In genomic region chr1:223712184-223712855, GRCh38 we compare ENCODE assay signal across 8 cellular contexts. TPM values are rescaled to one million over a fixed set of nuclear protein-coding genes. Genes with fewer than 3 reads are reported as not detected.
DNase-seq lines count a peak whose midpoint lies in the region; ATAC-seq and TF ChIP-seq lines count a peak whose summit lies in the region.

CAPN2 (plus strand) TSS chr1:223712539; CDS start chr1:223712641, 102 bp downstream.

- peaks cover 26% of the 10 kb centered on the region for H3K36me3 ChIP-seq in PC-3 (ENCODE audit: low read depth, low read length)
- H3K36me3 ChIP-seq in fibroblast of lung (ENCODE audit: control insufficient read depth, insufficient read depth, low read length) = peaks cover 7% of the 10 kb centered on the region
- peaks cover 5% of the 10 kb centered on the region in 2 donors for H3K36me3 ChIP-seq in muscle layer of duodenum (ENCODE audit: control insufficient read depth in 1 of 2, insufficient read depth in 2 of 2, low read length in 2 of 2)

- peak within 1 kb of the TSS; percentile 87 for H3K4me2 ChIP-seq in PC-3 (ENCODE audit: low read length)
- H3K4me2 ChIP-seq in fibroblast of lung (ENCODE audit: extremely low read depth, insufficient read depth, low read length) = peak within 1 kb of the TSS; percentile 100

- CTCF ChIA-PET in PC-3 (lab: Charles Lee) = interaction anchor here (1.2 kb wide), 1 partner anchor 21 kb away, joined by 4 read pairs; no protein-coding TSS in a partner anchor

- H3K4me3 Mint-ChIP-seq in CD14-positive monocyte = peak within 1 kb of the TSS; percentile 96
- H3K4me3 Mint-ChIP-seq in activated T-helper 17 cell treated with anti-CD3 and anti-CD28 coated beads, Interleukin-2, amount 50 U/mL, for 72 hours = peak within 1 kb of the TSS; percentile 69

- peaks cover 32% of the 10 kb centered on the region for H4K20me1 ChIP-seq in PC-3 (ENCODE audit: low read length)
- H4K20me1 ChIP-seq in fibroblast of lung (ENCODE audit: control insufficient read depth, extremely low read depth, insufficient read depth, low read length) = no peaks in the 10 kb centered on the region

- H3K27me3 ChIP-seq in PC-3 (ENCODE audit: low read length) = no peaks in the 10 kb centered on the region
- H3K27me3 ChIP-seq in fibroblast of lung (ENCODE audit: control insufficient read depth, insufficient read depth, low read length) = no peaks in the 10 kb centered on the region
- H3K27me3 ChIP-seq in muscle layer of duodenum (ENCODE audit: low read depth, low read length) = no peaks in the 10 kb centered on the region

- POLR2A ChIA-PET in PC-3 (lab: Charles Lee; ENCODE audit: unreplicated experiment) = interaction anchor here (2.2 kb wide), 1 partner anchor 11 kb away, joined by 14 read pairs; no protein-coding TSS in a partner anchor

- peaks cover 49% of the 10 kb centered on the region for H3K4me1 Mint-ChIP-seq in CD14-positive monocyte
- peaks cover 42% of the 10 kb centered on the region for H3K4me1 Mint-ChIP-seq in activated T-helper 17 cell treated with anti-CD3 and anti-CD28 coated beads, Interleukin-2, amount 50 U/mL, for 72 hours

- BruUV-seq in PC-3 (replicated peaks; lab: Mats Ljungman, UMichigan) = no TSS peak

- peaks cover 0 to 11% (median 8%) of the 10 kb centered on the region in 3 donors for H3K27me3 Mint-ChIP-seq in CD14-positive monocyte (ENCODE audit: low read depth in 3 of 3)
- no peaks in the 10 kb centered on the region for H3K27me3 Mint-ChIP-seq in activated T-helper 17 cell treated with anti-CD3 and anti-CD28 coated beads, Interleukin-2, amount 50 U/mL, for 72 hours

- H3K9me3 ChIP-seq in PC-3 (ENCODE audit: low read length) = no peaks in the 10 kb centered on the region
- H3K9me3 ChIP-seq in fibroblast of lung (ENCODE audit: control insufficient read depth, insufficient read depth, low read depth, low read length) = no peaks in the 10 kb centered on the region
- no peaks in the 10 kb centered on the region for H3K9me3 ChIP-seq in muscle layer of duodenum (ENCODE audit: control insufficient read depth in 1 of 2, low read length in 2 of 2)

- H3K9me2 ChIP-seq in PC-3 (replicated peaks; ENCODE audit: low read length) = no peaks in the 10 kb centered on the region

- H3K9ac ChIP-seq in PC-3 (ENCODE audit: low read length) = peak within 1 kb of the TSS; percentile 98
- H3K9ac ChIP-seq in fibroblast of lung (ENCODE audit: insufficient read depth, low read length) = peak within 1 kb of the TSS; percentile 97

- ATAC-seq in GM19043 (IDR thresholded peaks at IDR 0.05; ENCODE audit: low read depth, unreplicated experiment) = peak; percentile 46
- ATAC-seq in HG03175 (IDR thresholded peaks at IDR 0.05; ENCODE audit: unreplicated experiment) = peak; percentile 56
- peak; percentile 48 for ATAC-seq in PC-3
- peak; percentile 76 for ATAC-seq in activated T-helper 17 cell treated with anti-CD3 and anti-CD28 coated beads, Interleukin-2, amount 50 U/mL, for 72 hours (replicated peaks)

- TF ChIP-seq CTCF in CD14-positive monocyte (IDR thresholded peaks at IDR 0.05) (peak; percentile 73), PC-3 (conservative IDR thresholded peaks at IDR 0.05; ENCODE audit: low read depth, low read length) (peak; percentile 68), fibroblast of lung (conservative IDR thresholded peaks at IDR 0.05 in 1 of 2, IDR thresholded peaks at IDR 0.05 in 1 of 2; ENCODE audit: low read depth in 1 of 2, low read length in 2 of 2) (peak; percentile 34 to 43), subcutaneous adipose tissue (IDR thresholded peaks at IDR 0.05; ENCODE audit: low read depth) (no peak)

- H3K4me3 ChIP-seq in PC-3 (ENCODE audit: low read length) (peak within 1 kb of the TSS; percentile 92), fibroblast of lung (replicated peaks in 1 of 4; ENCODE audit: control extremely low read depth in 1 of 4, insufficient read depth in 1 of 4, low read depth in 3 of 4, low read length in 4 of 4) (peak within 1 kb of the TSS; percentile 86 to 96 (median 94)), muscle layer of duodenum (ENCODE audit: low read depth in 1 of 2, low read length in 2 of 2) (peak within 1 kb of the TSS; percentile 64 to 92)

- peak within 1 kb of the TSS; percentile 63 for H2AFZ ChIP-seq in PC-3 (ENCODE audit: low read length)
- H2AFZ ChIP-seq in fibroblast of lung (ENCODE audit: low read length) = peak within 1 kb of the TSS; percentile 57

- H3K27ac ChIP-seq in PC-3 (ENCODE audit: low read length) (peak within 1 kb of the TSS; percentile 92), fibroblast of lung (ENCODE audit: insufficient read depth, low read length) (peak within 1 kb of the TSS; percentile 94), muscle layer of duodenum (ENCODE audit: low read length) (peak within 1 kb of the TSS; percentile 93)

- peaks cover 58% of the 10 kb centered on the region for H3K79me2 ChIP-seq in PC-3 (ENCODE audit: low read length)
- H3K79me2 ChIP-seq in fibroblast of lung (ENCODE audit: control insufficient read depth, insufficient read depth, low read length) = peaks cover 49% of the 10 kb centered on the region

- no peaks in the 10 kb centered on the region for H3K9me3 Mint-ChIP-seq in CD14-positive monocyte
- no peaks in the 10 kb centered on the region for H3K9me3 Mint-ChIP-seq in activated T-helper 17 cell treated with anti-CD3 and anti-CD28 coated beads, Interleukin-2, amount 50 U/mL, for 72 hours

- peak within 1 kb of the TSS; percentile 90 to 98 (median 96) for H3K27ac Mint-ChIP-seq in CD14-positive monocyte
- H3K27ac Mint-ChIP-seq in activated T-helper 17 cell treated with anti-CD3 and anti-CD28 coated beads, Interleukin-2, amount 50 U/mL, for 72 hours = peak within 1 kb of the TSS; percentile 39

- peaks cover 19% of the 10 kb centered on the region for H3F3A ChIP-seq in PC-3 (ENCODE audit: low read length, unreplicated experiment)

- intact Hi-C loops in CD14-positive monocyte (cut with micrococcal nuclease) = loop anchor here (2.0 to 10.0 kb wide), 3 partner anchors 14 to 112 kb away; no protein-coding TSS in a partner anchor
- intact Hi-C loops in PC-3 (cut with micrococcal nuclease) = no loop called here

- H3K4me1 ChIP-seq in PC-3 (ENCODE audit: insufficient read depth, low read length) = peaks cover 82% of the 10 kb centered on the region
- peaks cover 35% of the 10 kb centered on the region for H3K4me1 ChIP-seq in fibroblast of lung (ENCODE audit: control insufficient read depth, extremely low read depth, insufficient read depth, low read length)
- H3K4me1 ChIP-seq in muscle layer of duodenum (ENCODE audit: control insufficient read depth in 1 of 2, insufficient read depth in 2 of 2, low read length in 2 of 2) = peaks cover 34 to 39% of the 10 kb centered on the region in 2 donors

- H3K36me3 Mint-ChIP-seq in CD14-positive monocyte = peaks cover 13 to 16% of the 10 kb centered on the region in 2 donors
- H3K36me3 Mint-ChIP-seq in activated T-helper 17 cell treated with anti-CD3 and anti-CD28 coated beads, Interleukin-2, amount 50 U/mL, for 72 hours (ENCODE audit: low read depth) = peaks cover 6% of the 10 kb centered on the region

- DNase-seq in CD14-positive monocyte (ENCODE audit: low spot score) = peak; percentile 83
- peak; percentile 96 for DNase-seq in PC-3
- peak; percentile 85 to 89 for DNase-seq in fibroblast of lung (ENCODE audit: low read depth in 2 of 2)

RNA-seq across cellular contexts. Expression of gene CAPN2, which starts in this region (rescaled TPM):
- polyA plus RNA-seq in CD14-positive monocyte (100 to 1,000 TPM; 127 to 182 TPM), fibroblast of lung (318 and 387 TPM in 2 replicates)
- total RNA-seq in PC-3 (2014; rRNA removed) (1,259 and 1,457 TPM in 2 replicates), fibroblast of lung (332 and 488 TPM in 2 replicates), subcutaneous adipose tissue (100 to 1,000 TPM; 177 to 263 (median 207) TPM)
- total RNA-seq in activated T-helper 17 cell treated with anti-CD3 and anti-CD28 coated beads, Interleukin-2, amount 50 U/mL, for 72 hours = 10 to 100 TPM; 42.8 to 73.0 TPM
- polyA plus RNA-seq in fibroblast of lung (2012) = 376 and 416 TPM in 2 replicates
- polyA minus RNA-seq in fibroblast of lung (ENCODE audit: low replicate concordance) = 336 and 352 TPM in 2 replicates

Comparison
In these comparisons a context has a peak if more than half of its experiments do, and no peak if none do; other contexts are left out.
1. Peak in every context shown above with its lines: DNase-seq, ATAC-seq, H3K4me3 ChIP-seq and H3K27ac ChIP-seq.